ENCODE assay signal across 2 cellular contexts in genomic region chr12:2300886-2301285, GRCh38.
TF ChIP-seq lines count a peak whose summit lies in the region.

No MANE protein-coding gene starts in this region.

TF ChIP-seq in IMR-90, 13 proteins besides CTCF, POLR2A, EP300 and RAD21:
- no peak for TF ChIP-seq BHLHE40 (IDR thresholded peaks at IDR 0.05; ENCODE audit: low read depth, low read length)
- no peak for TF ChIP-seq CHD1 (IDR thresholded peaks at IDR 0.05; ENCODE audit: low read depth, low read length)
- TF ChIP-seq MAZ (IDR thresholded peaks at IDR 0.05; ENCODE audit: borderline replicate concordance, low read depth, low read length) = no peak
- no peak for TF ChIP-seq RCOR1 (IDR thresholded peaks at IDR 0.05; ENCODE audit: insufficient replicate concordance, low read length)
- TF ChIP-seq CEBPB (IDR thresholded peaks at IDR 0.05; ENCODE audit: low read depth, low read length) = no peak
- no peak for TF ChIP-seq NFE2L2 (IDR thresholded peaks at IDR 0.05; ENCODE audit: low read depth, low read length)
- no peak for TF ChIP-seq MXI1 (IDR thresholded peaks at IDR 0.05; ENCODE audit: borderline replicate concordance, low read depth, low read length)
- no peak for TF ChIP-seq MAFK (IDR thresholded peaks at IDR 0.05; ENCODE audit: low read depth, low read length)
- TF ChIP-seq FOS (IDR thresholded peaks at IDR 0.05; ENCODE audit: low read depth, low read length) = no peak
- no peak for TF ChIP-seq USF2 (IDR thresholded peaks at IDR 0.05; ENCODE audit: low read depth, low read length)

TF ChIP-seq in HEK293T, 16 proteins besides CTCF, POLR2A, EP300 and RAD21:
- no peak for TF ChIP-seq LEF1 (IDR thresholded peaks at IDR 0.05; ENCODE audit: borderline replicate concordance)
- no peak for TF ChIP-seq HDGF (IDR thresholded peaks at IDR 0.05; ENCODE audit: borderline replicate concordance)
